8 cellular contexts compared by ENCODE assay signal in the genomic region with DNA sequence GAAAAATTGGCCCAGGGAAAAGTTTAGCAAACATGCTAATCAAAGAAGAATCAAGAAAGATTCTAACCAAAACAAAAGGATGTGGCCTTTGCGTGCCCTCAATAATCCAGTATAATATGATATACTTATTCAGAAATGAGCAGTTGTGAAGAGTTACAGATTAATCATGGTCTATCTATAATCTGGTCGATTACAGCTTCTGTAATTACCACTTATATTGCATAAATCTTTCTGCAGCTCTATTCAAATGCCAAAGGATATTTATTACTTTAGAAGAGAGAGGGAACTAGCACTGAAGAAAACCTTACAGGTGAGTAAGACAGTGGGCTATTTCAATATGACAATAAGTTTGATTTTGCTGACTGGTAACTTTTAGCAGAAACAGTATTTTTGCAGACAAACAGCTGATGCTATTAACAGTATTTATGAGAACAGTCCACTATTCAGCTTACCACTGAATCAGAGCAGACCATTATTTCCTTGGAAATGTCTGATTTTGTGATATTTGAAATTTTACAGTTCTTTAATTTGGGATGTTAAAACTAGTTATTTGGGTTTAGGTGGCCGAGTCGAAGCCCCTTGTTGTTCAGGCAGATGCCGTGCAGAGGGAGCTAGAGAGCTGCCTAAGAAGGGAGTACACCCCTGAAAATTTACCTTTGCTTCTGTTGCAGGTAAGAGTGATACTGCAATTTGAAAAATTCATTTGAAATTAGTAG.
DNase-seq lines count a peak whose midpoint lies in the region; TF ChIP-seq lines count a peak whose summit lies in the region.

No MANE protein-coding gene starts in this region.

- H3K9me2 ChIP-seq in OCI-LY1 (ENCODE audit: low read depth, low read length): no peaks in the 10 kb centered on the region

- WGBS in testis, 2 donors: 49 to 55% methylated on average over 5 of the region's 5 CpGs

- no peak overlapping the region for H2AFZ ChIP-seq in OCI-LY1 (ENCODE audit: low read length)

- H3K27ac ChIP-seq in OCI-LY1 (ENCODE audit: low read depth, low read length, poor library complexity, severe bottlenecking) (no peak overlapping the region), testis (no peak overlapping the region)

- H3K9me3 ChIP-seq in OCI-LY1 (ENCODE audit: low read length) (no peaks in the 10 kb centered on the region), testis (no peaks in the 10 kb centered on the region)

- no peak overlapping the region for H3K4me2 ChIP-seq in OCI-LY1 (ENCODE audit: low read length)

- H3K27me3 ChIP-seq in OCI-LY1 (ENCODE audit: insufficient read depth, low read length): no peaks in the 10 kb centered on the region
- H3K27me3 ChIP-seq in testis: no peaks in the 10 kb centered on the region

- H3K4me1 ChIP-seq in OCI-LY1 (ENCODE audit: insufficient read depth, low read length, severe bottlenecking) (peaks cover 10% of the 10 kb centered on the region), testis (no peaks in the 10 kb centered on the region)

- no peaks in the 10 kb centered on the region for H3K36me3 ChIP-seq in OCI-LY1 (ENCODE audit: insufficient read depth, low read length)
- no peaks in the 10 kb centered on the region for H3K36me3 ChIP-seq in testis (ENCODE audit: low read depth, missing control alignments)

- H3K9ac ChIP-seq in OCI-LY1 (ENCODE audit: low read length): no peak overlapping the region

- H4K20me1 ChIP-seq in OCI-LY1 (ENCODE audit: insufficient read depth, low read length): no peaks in the 10 kb centered on the region

- no peak for TF ChIP-seq POLR2A in testis (IDR thresholded peaks at IDR 0.05)

- H3K79me2 ChIP-seq in OCI-LY1 (ENCODE audit: insufficient read depth, low read length): no peaks in the 10 kb centered on the region

- H3K4me3 ChIP-seq in HFF-Myc (replicated peaks; ENCODE audit: low read depth, low read length) (no peak overlapping the region), OCI-LY1 (ENCODE audit: low read depth, low read length, poor library complexity, severe bottlenecking) (no peak overlapping the region), testis (no peak overlapping the region)

- DNase-seq in CD1c-positive myeloid dendritic cell (ENCODE audit: extremely low spot score) (peak; percentile 62), HFF-Myc (ENCODE audit: extremely low read depth, low read depth) (no peak), activated T-cell treated with anti-CD3 and anti-CD28 coated beads for 48 hours (ENCODE audit: low read depth) (peak; percentile 31), fibroblast of peridontal ligament (ENCODE audit: extremely low read depth) (peak; percentile 58), nucleus accumbens (lab: John Stamatoyannopoulos, UW) (peak in 40 of 56 donors; percentile 0 to 73 (median 14)), testis (peak; percentile 63), epidermal melanocyte (ENCODE audit: insufficient read length, low spot score) (no peak)

- TF ChIP-seq CTCF in HFF-Myc (IDR thresholded peaks at IDR 0.05; ENCODE audit: low read depth, low read length, missing control alignments) (peak; percentile 95), OCI-LY1 (IDR thresholded peaks at IDR 0.05; ENCODE audit: low read length) (peak; percentile 93), testis (IDR thresholded peaks at IDR 0.05) (peak; percentile 73 to 80 (median 74))

- H3F3A ChIP-seq in OCI-LY1 (ENCODE audit: insufficient read depth, low read length): no peaks in the 10 kb centered on the region

- intact Hi-C loops in testis (cut with DNase I; ENCODE audit: low total_unique reads): loop anchor here (10.0 kb wide), 1 partner anchor 197 kb away; the partner anchor contains the start of gene CD164

Comparison
In these comparisons a context has a peak if more than half of its experiments do, and no peak if none do; other contexts are left out.
1. DNase-seq: peak in CD1c-positive myeloid dendritic cell (single experiment), activated T-cell treated with anti-CD3 and anti-CD28 coated beads for 48 hours (single experiment), fibroblast of peridontal ligament (single experiment), nucleus accumbens (40 of 56) and testis (single experiment); none in HFF-Myc (single experiment) and epidermal melanocyte (single experiment).
2. Peak in every context shown above with its lines, with median percentiles within 50 percentile points of each other: CTCF ChIP-seq.